Comparison of ENCODE assay signal across 8 cellular contexts in the genomic region with DNA sequence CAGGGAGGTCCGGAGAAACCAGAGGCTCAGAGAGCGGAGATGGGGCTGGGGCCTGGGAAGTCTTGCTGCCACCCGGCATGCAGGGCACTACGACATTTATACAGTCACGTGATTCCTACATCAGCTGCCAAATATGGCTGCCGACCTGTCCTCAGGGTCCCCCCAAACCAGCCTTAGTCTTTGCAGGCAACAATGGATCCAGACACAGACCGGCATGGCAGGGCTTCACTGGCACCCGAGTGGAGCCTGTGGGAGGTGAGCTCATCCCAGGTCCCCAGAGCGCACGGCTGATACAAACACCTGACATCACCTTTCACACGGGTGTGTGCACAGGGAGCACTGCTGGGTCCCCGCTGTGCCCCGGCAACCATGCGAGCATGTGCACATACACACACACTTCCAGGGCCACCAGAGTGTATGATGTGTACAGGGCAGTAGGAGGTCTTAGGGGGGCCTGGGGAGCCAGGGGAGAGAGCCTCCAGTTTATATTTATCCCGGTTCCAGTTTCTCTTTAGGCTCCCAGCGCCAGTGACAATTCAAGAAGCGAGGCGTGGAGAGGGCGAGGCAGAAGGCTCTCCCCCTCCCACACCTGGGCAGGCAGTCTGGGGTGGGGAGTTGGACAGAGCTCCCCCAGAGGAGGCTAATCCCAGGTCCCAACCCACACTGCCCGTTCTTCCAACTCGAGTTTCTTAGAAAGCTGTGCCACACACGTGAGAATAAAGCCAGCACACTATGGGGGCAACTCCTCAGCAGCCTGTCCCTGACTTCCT.
A peak's percentile ranks its signal among the peaks of the same experiment; 100 is the strongest.
DNase-seq lines count a peak whose midpoint lies in the region; ATAC-seq and TF ChIP-seq lines count a peak whose summit lies in the region.

No MANE protein-coding gene starts in this region.

- TF ChIP-seq CTCF in Loucy (conservative IDR thresholded peaks at IDR 0.05; ENCODE audit: low read length): no peak
- TF ChIP-seq CTCF in coronary artery (IDR thresholded peaks at IDR 0.05): no peak
- TF ChIP-seq CTCF in nephron progenitor cell (IDR thresholded peaks at IDR 0.05): no peak
- no peak for TF ChIP-seq CTCF in GM13976 (IDR thresholded peaks at IDR 0.05; ENCODE audit: borderline replicate concordance, control extremely low read depth, extremely low read depth, insufficient read depth, missing control alignments)

- H3K27me3 Mint-ChIP-seq in nephron progenitor cell (ENCODE audit: low read depth, poor library complexity): no peaks in the 10 kb centered on the region

- H3K4me2 ChIP-seq in BLaER1 (peak overlapping the region; percentile 99), Loucy (ENCODE audit: low read depth, low read length, poor library complexity, severe bottlenecking) (peak overlapping the region; percentile 93)

- H2AFZ ChIP-seq in Loucy (ENCODE audit: low read length): no peak overlapping the region

- peaks cover 69% of the 10 kb centered on the region for H3K4me1 ChIP-seq in BLaER1
- peaks cover 17% of the 10 kb centered on the region for H3K4me1 ChIP-seq in Loucy (ENCODE audit: insufficient read depth, low read length, poor library complexity, severe bottlenecking)

- H3K4me3 ChIP-seq in BLaER1: peak overlapping the region; percentile 98
- H3K4me3 ChIP-seq in Loucy (ENCODE audit: low read length, poor library complexity, severe bottlenecking): peak overlapping the region; percentile 99
- peak overlapping the region; percentile 100 for H3K4me3 ChIP-seq in coronary artery

- peak overlapping the region; percentile 74 for H3K27ac Mint-ChIP-seq in nephron progenitor cell

- H3K27ac ChIP-seq in BLaER1 (peak overlapping the region; percentile 99), coronary artery (peak overlapping the region; percentile 96 to 100)

- peaks cover 4% of the 10 kb centered on the region; the same call in 1 of the 2 replicates for H3F3A ChIP-seq in Loucy (ENCODE audit: low read depth)

- no peak for DNase-seq in coronary artery (ENCODE audit: low spot score)
- DNase-seq in nephron progenitor cell: no peak
- DNase-seq in GM13976 (ENCODE audit: low spot score): no peak
- no peak for DNase-seq in kidney tubule cell (ENCODE audit: low spot score)

- in situ Hi-C loops in GM13976 (cut with MboI; ENCODE audit: low sequenced_read_pairs, unreplicated experiment): no loop called here

- peaks cover 47% of the 10 kb centered on the region for H3K36me3 ChIP-seq in BLaER1
- H3K36me3 ChIP-seq in Loucy (ENCODE audit: insufficient read depth, low read length): peaks cover 29% of the 10 kb centered on the region; the same call in 1 of the 2 replicates

- no peaks in the 10 kb centered on the region for H3K9me3 ChIP-seq in BLaER1
- H3K9me3 ChIP-seq in Loucy (ENCODE audit: insufficient read depth, low read depth, low read length): no peaks in the 10 kb centered on the region

- H3K9ac ChIP-seq in BLaER1 (peak overlapping the region; percentile 99), Loucy (ENCODE audit: low read depth, low read length, poor library complexity, severe bottlenecking) (peak overlapping the region; percentile 100)

- peak overlapping the region; percentile 88 for H3K4me3 Mint-ChIP-seq in nephron progenitor cell

- peaks cover 52% of the 10 kb centered on the region for H3K79me2 ChIP-seq in Loucy (ENCODE audit: insufficient read depth, low read length)

- ATAC-seq in GM18861 (IDR thresholded peaks at IDR 0.05; ENCODE audit: unreplicated experiment): no peak
- ATAC-seq in GM18519 (IDR thresholded peaks at IDR 0.05; ENCODE audit: low FRiP score, unreplicated experiment): no peak

- H3K9me2 ChIP-seq in Loucy (replicated peaks; ENCODE audit: low read depth, low read length): no peaks in the 10 kb centered on the region

- H3K9me3 Mint-ChIP-seq in nephron progenitor cell: no peaks in the 10 kb centered on the region

- no peaks in the 10 kb centered on the region for H3K27me3 ChIP-seq in BLaER1
- peaks cover 3% of the 10 kb centered on the region for H3K27me3 ChIP-seq in Loucy (ENCODE audit: insufficient read depth, low read length, poor library complexity, severe bottlenecking)

- H3K4me1 Mint-ChIP-seq in nephron progenitor cell: peaks cover 38% of the 10 kb centered on the region

- H3K36me3 Mint-ChIP-seq in nephron progenitor cell (ENCODE audit: low read depth): peaks cover 15% of the 10 kb centered on the region

- H4K20me1 ChIP-seq in BLaER1: peaks cover 55% of the 10 kb centered on the region
- H4K20me1 ChIP-seq in Loucy (ENCODE audit: insufficient read depth, low read length, poor library complexity, severe bottlenecking): peaks cover 40% of the 10 kb centered on the region
